2 cellular contexts compared by ENCODE assay signal in genomic region chr5:163433271-163433670, GRCh38.
A peak's percentile ranks its signal among the peaks of the same experiment; 100 is the strongest.
TF ChIP-seq lines count a peak whose summit lies in the region.

No MANE protein-coding gene starts in this region.

TF ChIP-seq in HEK293, 187 proteins besides CTCF, POLR2A, EP300 and RAD21:
- no peak for TF ChIP-seq PRDM2 (tag by site-specific recombination; IDR thresholded peaks at IDR 0.05; ENCODE audit: borderline replicate concordance)
- no peak for TF ChIP-seq ZNF404 (tag by site-specific recombination; IDR thresholded peaks at IDR 0.05)
- no peak for TF ChIP-seq ZNF701 (tag by site-specific recombination; IDR thresholded peaks at IDR 0.05)
- TF ChIP-seq ZSCAN4 (tag by site-specific recombination; IDR thresholded peaks at IDR 0.05): peak; percentile 63
- no peak for TF ChIP-seq ZSCAN18 (tag by site-specific recombination; IDR thresholded peaks at IDR 0.05)
- TF ChIP-seq ZNF571 (tag by site-specific recombination; IDR thresholded peaks at IDR 0.05): no peak

TF ChIP-seq in H1, 55 proteins besides CTCF, POLR2A, EP300 and RAD21:
- TF ChIP-seq BCL11A (IDR thresholded peaks at IDR 0.05; ENCODE audit: low read depth in 2 of 2, low read length in 2 of 2) (no peak), KDM1A (IDR thresholded peaks at IDR 0.05; ENCODE audit: borderline replicate concordance, low read length) (no peak), PHF8 (conservative IDR thresholded peaks at IDR 0.05; ENCODE audit: low read depth, low read length) (no peak), SIX5 (IDR thresholded peaks at IDR 0.05; ENCODE audit: low read depth, low read length) (no peak), SIN3A (conservative IDR thresholded peaks at IDR 0.05 in 1 of 2, IDR thresholded peaks at IDR 0.05 in 1 of 2; ENCODE audit: low read depth in 1 of 2, low read length in 2 of 2) (no peak), TAF7 (optimal IDR thresholded peaks at IDR 0.05; ENCODE audit: borderline replicate concordance, low read depth, low read length) (no peak), SRF (IDR thresholded peaks at IDR 0.05; ENCODE audit: low read depth, low read length) (no peak)
